Comparison of ENCODE assay signal across 9 cellular contexts in genomic region chr1:8017495-8018310, GRCh38. TPM values are rescaled to one million over a fixed set of nuclear protein-coding genes. Genes with fewer than 3 reads are reported as not detected.
A peak's percentile ranks its signal among the peaks of the same experiment; 100 is the strongest.
DNase-seq lines count a peak whose midpoint lies in the region; ATAC-seq and TF ChIP-seq lines count a peak whose summit lies in the region.
"Had no signal": no experiment of that assay in that cellular context is flagged by ENCODE, and none has a peak within 500 bp of the region (broad histone marks: within the 10 kb centered on the region; RNA-seq: fewer than 3 reads in every experiment).

No MANE protein-coding gene starts in this region.

- WGBS in esophagus squamous epithelium, 2 donors, result 26 to 30% methylated on average over 5 of the region's 5 CpGs
- WGBS in trophoblast cell (ENCODE audit: extremely low coverage, insufficient coverage, insufficient read length), result no CpG with 5 or more reads among the region's 5 CpGs

- no peak overlapping the region for H2AK5ac ChIP-seq in trophoblast cell (ENCODE audit: low read length)

- H3K27me3 ChIP-seq in esophagus squamous epithelium (no peaks in the 10 kb centered on the region), trophoblast cell (ENCODE audit: insufficient read depth, low read length) (no peaks in the 10 kb centered on the region)

- no peak overlapping the region for H4K8ac ChIP-seq in trophoblast cell (ENCODE audit: low read depth, low read length)

- H3K36me3 ChIP-seq in esophagus squamous epithelium, result peaks cover 5 to 22% (median 12%) of the 10 kb centered on the region in 3 donors
- peaks cover 16 to 20% of the 10 kb centered on the region in 2 experiments for H3K36me3 ChIP-seq in trophoblast cell (ENCODE audit: control insufficient read depth in 1 of 2, insufficient read depth in 2 of 2, low read length in 2 of 2)

- DNase-seq in ELR (ENCODE audit: low read depth) (peak; percentile 55), esophagus squamous epithelium (lab: John Stamatoyannopoulos, UW) (no peak), trophoblast cell (peak; percentile 89 to 93), SIG-M5 (lab: John Stamatoyannopoulos, UW) (no peak), NCI-H1092 (lab: John Stamatoyannopoulos, UW) (no peak), GDM1 (lab: John Stamatoyannopoulos, UW) (no peak)
- DNase-seq: activated naive CD4-positive, alpha-beta T cell treated with Interleukin-2 at 50 U/mL for 16 hours had no signal

- H3K79me2 ChIP-seq in trophoblast cell (ENCODE audit: control insufficient read depth, insufficient read depth, low read length, poor library complexity), result peaks cover 13% of the 10 kb centered on the region

- no peak overlapping the region for H3K14ac ChIP-seq in trophoblast cell (ENCODE audit: low read length)

- peak overlapping the region; percentile 49 for H3K4me2 ChIP-seq in trophoblast cell (ENCODE audit: low read length)

- no peak for ATAC-seq in GM19467 (IDR thresholded peaks at IDR 0.05; ENCODE audit: unreplicated experiment)

- H3K9me3 ChIP-seq in esophagus squamous epithelium, result no peaks in the 10 kb centered on the region
- H3K9me3 ChIP-seq in trophoblast cell (ENCODE audit: insufficient read depth, low read depth, low read length), result no peaks in the 10 kb centered on the region

- H4K91ac ChIP-seq in trophoblast cell (ENCODE audit: low read depth, low read length), result no peak overlapping the region

- H3K79me1 ChIP-seq in trophoblast cell (ENCODE audit: low read length), result peaks cover 16% of the 10 kb centered on the region

- no peak overlapping the region for H4K12ac ChIP-seq in trophoblast cell (ENCODE audit: low read depth, low read length)

- TF ChIP-seq POLR2A in esophagus squamous epithelium (IDR thresholded peaks at IDR 0.05), result no peak

- no peak overlapping the region for H2BK120ac ChIP-seq in trophoblast cell (ENCODE audit: insufficient read depth, low read length, poor library complexity)

- no peak overlapping the region for H2BK12ac ChIP-seq in trophoblast cell (ENCODE audit: low read length)

- no peak overlapping the region for H3K23ac ChIP-seq in trophoblast cell (ENCODE audit: low read length)

- H3K4ac ChIP-seq in trophoblast cell (ENCODE audit: low read depth, low read length), result peak overlapping the region; percentile 70

- peak overlapping the region; percentile 48 for H2BK5ac ChIP-seq in trophoblast cell (ENCODE audit: low read depth, low read length, poor library complexity)

- intact Hi-C loops in esophagus squamous epithelium (cut with DNase I), result no loop called here

- H3K4me3 ChIP-seq in esophagus squamous epithelium, result peak overlapping the region in 1 of 4 donors; percentile 25
- H3K4me3 ChIP-seq in trophoblast cell (ENCODE audit: low read depth, low read length), result no peak overlapping the region

- peak overlapping the region; percentile 50 to 94 (median 64) for H3K27ac ChIP-seq in esophagus squamous epithelium
- H3K27ac ChIP-seq in trophoblast cell (ENCODE audit: low read depth, low read length), result peak overlapping the region; percentile 71

- no peak overlapping the region for H3K9ac ChIP-seq in trophoblast cell (ENCODE audit: low read length)

- H2AFZ ChIP-seq in trophoblast cell (ENCODE audit: insufficient read depth, low read length, poor library complexity), result no peak overlapping the region

- H3K18ac ChIP-seq in trophoblast cell (ENCODE audit: low read length), result no peak overlapping the region

- H3K4me1 ChIP-seq in esophagus squamous epithelium, result peaks cover 42 to 91% (median 58%) of the 10 kb centered on the region in 3 donors
- H3K4me1 ChIP-seq in trophoblast cell (ENCODE audit: control insufficient read depth in 1 of 2, insufficient read depth in 2 of 2, low read length in 2 of 2), result peaks cover 9 to 16% of the 10 kb centered on the region in 2 experiments

- peak in 1 of 6 experiments; percentile 7 for TF ChIP-seq CTCF in esophagus squamous epithelium (IDR thresholded peaks at IDR 0.05)

TF ChIP-seq in PFSK-1, 5 proteins besides CTCF, POLR2A, EP300 and RAD21:
- TF ChIP-seq TAF1 (IDR thresholded peaks at IDR 0.05; ENCODE audit: borderline replicate concordance, insufficient read depth, low read length), result 0 out of 2 replicates have a peak, but pooled peaks have one; percentile 46
- TF ChIP-seq POLR2AphosphoS5 (IDR thresholded peaks at IDR 0.05; ENCODE audit: low read depth, low read length), result peak; percentile 61; the same call in 1 of the 2 replicates
- TF ChIP-seq SIN3A (IDR thresholded peaks at IDR 0.05; ENCODE audit: borderline replicate concordance, insufficient read depth, low read length), result peak; percentile 60; the same call in 1 of the 2 replicates
- TF ChIP-seq REST (IDR thresholded peaks at IDR 0.05; ENCODE audit: insufficient read depth in 1 of 2, low read depth in 2 of 2, low read length in 2 of 2), result no peak
- TF ChIP-seq FOXP2 (optimal IDR thresholded peaks at IDR 0.05; ENCODE audit: borderline replicate concordance, extremely low read depth, extremely low read length, insufficient read depth), result no peak
TF ChIP-seq in PFSK-1: peak in this region for 3.

RNA-seq across cellular contexts. Expression of gene ERRFI1, which starts 8.4 kb away (rescaled TPM):
- 94.4 TPM for polyA plus RNA-seq in PFSK-1 (2012; ENCODE audit: insufficient read length, low read depth)
- 10 to 100 TPM; 23.3 to 95.9 (median 49.3) TPM for total RNA-seq in esophagus squamous epithelium
- 267 and 277 TPM in 2 replicates for polyA plus RNA-seq in trophoblast cell (2013)

RNA-seq across cellular contexts. Expression of gene PARK7, which starts 56.2 kb away (rescaled TPM):
- 230 TPM for polyA plus RNA-seq in PFSK-1 (2012; ENCODE audit: insufficient read length, low read depth)
- 100 to 1,000 TPM in 3 of 4 donors, 10 to 100 TPM in 1; 93.9 to 156 (median 129) TPM for total RNA-seq in esophagus squamous epithelium
- polyA plus RNA-seq in trophoblast cell (2013), result 191 and 200 TPM in 2 replicates

Comparison
In these comparisons a context has a peak if more than half of its experiments do, and no peak if none do; other contexts are left out.
1. DNase-seq: peak in ELR (single experiment) and trophoblast cell (2 of 2); none in esophagus squamous epithelium (single experiment), SIG-M5 (single experiment), NCI-H1092 (single experiment) and GDM1 (single experiment).